Comparison of ENCODE assay signal across 8 cellular contexts in genomic region chr2:102240640-102241370, GRCh38. TPM values are rescaled to one million over a fixed set of nuclear protein-coding genes. Genes with fewer than 3 reads are reported as not detected.
DNase-seq lines count a peak whose midpoint lies in the region; ATAC-seq lines count a peak whose summit lies in the region.

No MANE protein-coding gene starts in this region.

- H3K36me3 Mint-ChIP-seq in naive B cell = no peaks in the 10 kb centered on the region

- H3K27me3 Mint-ChIP-seq in naive B cell = peaks cover 9 to 18% (median 13%) of the 10 kb centered on the region in 3 donors

- H3K9me3 Mint-ChIP-seq in naive B cell = no peaks in the 10 kb centered on the region

- H3K4me3 Mint-ChIP-seq in naive B cell = no peak overlapping the region

- peak overlapping the region in 3 of 6 donors; percentile 36 to 72 (median 54) for H3K27ac Mint-ChIP-seq in naive B cell

- DNase-seq in D341Med (ENCODE audit: low spot score) = peak; percentile 86
- peak; percentile 91 for DNase-seq in HT-29 (ENCODE audit: low spot score)
- DNase-seq in OCI-M1 (lab: John Stamatoyannopoulos, UW) = peak; percentile 88
- peak; percentile 83 for DNase-seq in activated T-cell treated with anti-CD3 and anti-CD28 coated beads for 48 hours (ENCODE audit: low read depth)
- DNase-seq in naive B cell = peak; percentile 70
- peak; percentile 68 to 79 for DNase-seq in stimulated activated CD8-positive, alpha-beta memory T cell treated with anti-CD3 and anti-CD28 coated beads, Interleukin-7, amount 100 ng/mL, for 4 hours (ENCODE audit: low read depth in 2 of 2)

- ATAC-seq in GM21390 (IDR thresholded peaks at IDR 0.05; ENCODE audit: unreplicated experiment) (peak; percentile 92), esophagus mucosa (peak; percentile 94), naive B cell (ENCODE audit: low read depth in 2 of 2) (peak; percentile 95)

- H3K4me1 Mint-ChIP-seq in naive B cell = peaks cover 15 to 23% (median 15%) of the 10 kb centered on the region in 3 donors

RNA-seq across cellular contexts. Expression of gene IL1RL2, which starts 54.0 kb away (rescaled TPM):
- 2.4 and 3.8 TPM in 2 replicates for total RNA-seq in HT-29 (2014; rRNA removed; shearing (Covaris generic))
- 8.1 TPM for total RNA-seq in esophagus mucosa
- not detected for polyA plus RNA-seq in naive B cell (ENCODE audit: low read depth in 6 of 6)

Comparison
In these comparisons a context has a peak if more than half of its experiments do, and no peak if none do; other contexts are left out.
1. Peak in every context shown above with its lines: DNase-seq and ATAC-seq.